ENCODE assay signal across 18 cellular contexts in genomic region chr10:95519132-95519487, GRCh38. TPM values are rescaled to one million over a fixed set of nuclear protein-coding genes. Genes with fewer than 3 reads are reported as not detected.
DNase-seq lines count a peak whose midpoint lies in the region; ATAC-seq, FAIRE-seq and TF ChIP-seq lines count a peak whose summit lies in the region.
"Had no signal": no experiment of that assay in that cellular context is flagged by ENCODE, and none has a peak within 500 bp of the region (broad histone marks: within the 10 kb centered on the region; RNA-seq: fewer than 3 reads in every experiment).

No MANE protein-coding gene starts in this region.

- H3K9ac ChIP-seq in colonic mucosa (ENCODE audit: low read depth in 2 of 2, low read length in 2 of 2) (no peak overlapping the region), HepG2 (ENCODE audit: insufficient read depth, low read depth, low read length) (no peak overlapping the region)

- TF ChIP-seq EP300 in HepG2 (IDR thresholded peaks at IDR 0.05; ENCODE audit: low read depth in 2 of 2, low read length in 2 of 2) (no peak), HepG2 (CRISPR knock-in tag; IDR thresholded peaks at IDR 0.05; ENCODE audit: borderline replicate concordance) (no peak), stomach (IDR thresholded peaks at IDR 0.05) (no peak)

- no peak for TF ChIP-seq POLR2A in HepG2 (IDR thresholded peaks at IDR 0.05; ENCODE audit: insufficient read depth in 1 of 2, low read depth in 2 of 2, low read length in 2 of 2)
- TF ChIP-seq POLR2A in stomach (IDR thresholded peaks at IDR 0.05), result no peak

- DNase-seq in GM23338 (ENCODE audit: low spot score), result no peak
- no peak for DNase-seq in colonic mucosa
- DNase-seq in HepG2 (ENCODE audit: low spot score), result no peak
- DNase-seq in stomach, result peak; percentile 61
- DNase-seq in activated CD4-positive, alpha-beta memory T cell treated with anti-CD3 and anti-CD28 coated beads, Interleukin-2, amount 10 ng/mL, durations not matched to agents 7 days and 5 days, result no peak
- no peak for DNase-seq in stimulated activated CD4-positive, alpha-beta T cell treated with anti-CD3 and anti-CD28 coated beads, Interleukin-12 subunit alpha, Interleukin-12 subunit beta, amount 100 ng/mL, for 4 hours
- DNase-seq: activated CD4-positive, alpha-beta T cell treated with anti-CD3 and anti-CD28 coated beads, Interleukin-2, amount 50 U/mL, for 48 hours; activated T-cell treated with anti-CD3 and anti-CD28 coated beads, Interleukin-2, amount 50 U/mL, for 72 hours; adrenal gland; left lung; naive thymus-derived CD8-positive, alpha-beta T cell; NCI-H748 treated with DMSO at 0.1 percent for 48 hours had no signal

- H3K36me3 Mint-ChIP-seq in GM23338 (ENCODE audit: low read depth), result no peaks in the 10 kb centered on the region
- no peaks in the 10 kb centered on the region for H3K36me3 Mint-ChIP-seq in activated CD4-positive, alpha-beta memory T cell treated with anti-CD3 and anti-CD28 coated beads, Interleukin-2, amount 10 ng/mL, durations not matched to agents 7 days and 5 days (ENCODE audit: low read depth)
- H3K36me3 Mint-ChIP-seq: naive thymus-derived CD8-positive, alpha-beta T cell had no signal

- no peak overlapping the region; the same call in 1 of the 2 replicates for H3K4me3 ChIP-seq in GM23338
- no peak overlapping the region for H3K4me3 ChIP-seq in colonic mucosa
- no peak overlapping the region for H3K4me3 ChIP-seq in HepG2 (replicated peaks in 1 of 3; ENCODE audit: insufficient read depth in 1 of 3, low read depth in 2 of 3, low read length in 3 of 3)
- peak overlapping the region in 1 of 4 donors; percentile 7 for H3K4me3 ChIP-seq in stomach
- H3K4me3 ChIP-seq: adrenal gland, left lung, upper lobe of left lung had no signal

- H3F3A ChIP-seq in GM23338 (replicated peaks; ENCODE audit: low read depth), result 0 out of 2 replicates have a peak, but pooled peaks cover 4% of the 10 kb centered on the region

- TF ChIP-seq CTCF in GM23338 (conservative IDR thresholded peaks at IDR 0.05; ENCODE audit: low read depth in 2 of 2) (no peak), colonic mucosa (IDR thresholded peaks at IDR 0.05) (no peak), HepG2 (CRISPR knock-in tag; IDR thresholded peaks at IDR 0.05) (no peak), stomach (IDR thresholded peaks at IDR 0.05) (no peak)

- no peak for FAIRE-seq in HepG2 (lab: Jason Lieb, UNC)
- FAIRE-seq: G401.6 had no signal

- H3K79me2 ChIP-seq in GM23338 (replicated peaks; ENCODE audit: insufficient read depth) (peaks cover 95% of the 10 kb centered on the region), HepG2 (ENCODE audit: insufficient read depth, low read length) (peaks cover 64% of the 10 kb centered on the region)

- ATAC-seq in GM23338 (peak; percentile 61), HepG2 (peak; percentile 78), HG02884 (IDR thresholded peaks at IDR 0.05; ENCODE audit: unreplicated experiment) (no peak), HG02642 (IDR thresholded peaks at IDR 0.05; ENCODE audit: poor library complexity, unreplicated experiment) (no peak)
- ATAC-seq: activated T-cell treated with anti-CD3 and anti-CD28 coated beads, Interleukin-2, amount 50 U/mL, for 72 hours; HCT116; left lung; naive thymus-derived CD8-positive, alpha-beta T cell had no signal

- BruUV-seq in HepG2 (replicated peaks; lab: Mats Ljungman, UMichigan), result no TSS peak

- peak overlapping the region; percentile 49 for H3K4me2 ChIP-seq in GM23338
- no peak overlapping the region for H3K4me2 ChIP-seq in HepG2 (ENCODE audit: low read depth, low read length)

- peaks cover 39% of the 10 kb centered on the region for H3K4me1 ChIP-seq in GM23338 (ENCODE audit: insufficient read depth)
- no peaks in the 10 kb centered on the region for H3K4me1 ChIP-seq in colonic mucosa
- peaks cover 58% of the 10 kb centered on the region for H3K4me1 ChIP-seq in HepG2 (ENCODE audit: insufficient read depth, low read length)
- H3K4me1 ChIP-seq in stomach, result peaks cover 37 to 98% (median 69%) of the 10 kb centered on the region in 4 donors
- H3K4me1 ChIP-seq: left lung had no signal

- H3K9me3 ChIP-seq in colonic mucosa (no peaks in the 10 kb centered on the region), HepG2 (ENCODE audit: low read length) (no peaks in the 10 kb centered on the region), stomach (no peaks in the 10 kb centered on the region)
- H3K9me3 ChIP-seq: adrenal gland, left lung, upper lobe of left lung had no signal

- in situ Hi-C loops in HepG2 (cut with HindIII; ENCODE audit: extremely low pct_ligation_motif_present, low pct_unique_long_range_greater_than_20kb), result no loop called here

- H3K27me3 ChIP-seq in GM23338 (ENCODE audit: insufficient read depth) (no peaks in the 10 kb centered on the region), colonic mucosa (no peaks in the 10 kb centered on the region), HepG2 (ENCODE audit: control insufficient read depth in 1 of 2, insufficient read depth in 2 of 2, low read length in 2 of 2) (no peaks in the 10 kb centered on the region), stomach (no peaks in the 10 kb centered on the region)
- H3K27me3 ChIP-seq: adrenal gland, left lung, upper lobe of left lung had no signal

- WGBS in HepG2 (ENCODE audit: low lambda C conversion rate), result 85% methylated on average over 4 of the region's 4 CpGs
- WGBS in stomach, 5 donors, result 24 to 56% (median 33%) methylated on average over 4 of the region's 4 CpGs

- H3K27ac Mint-ChIP-seq in GM23338, result no peak overlapping the region
- H3K27ac Mint-ChIP-seq in activated CD4-positive, alpha-beta memory T cell treated with anti-CD3 and anti-CD28 coated beads, Interleukin-2, amount 10 ng/mL, durations not matched to agents 7 days and 5 days, result no peak overlapping the region
- H3K27ac Mint-ChIP-seq: activated T-cell treated with anti-CD3 and anti-CD28 coated beads, Interleukin-2, amount 50 U/mL, for 72 hours; dendritic cell treated with granulocyte-macrophage colony-stimulating factor and Interleukin-4, amounts not matched to agents 40 ng/mL and 50 ng/mL, for 4 days; naive thymus-derived CD8-positive, alpha-beta T cell had no signal

- H3K36me3 ChIP-seq in GM23338 (ENCODE audit: insufficient read depth) (no peaks in the 10 kb centered on the region), colonic mucosa (no peaks in the 10 kb centered on the region), HepG2 (replicated peaks in 1 of 2; ENCODE audit: control insufficient read depth in 1 of 2, insufficient read depth in 2 of 2, low read length in 2 of 2) (no peaks in the 10 kb centered on the region; a peak in 1 of 5 replicates), stomach (no peaks in the 10 kb centered on the region)
- H3K36me3 ChIP-seq: adrenal gland, left lung, upper lobe of left lung had no signal

- H3K4me3 Mint-ChIP-seq in GM23338, result no peak overlapping the region
- H3K4me3 Mint-ChIP-seq in activated CD4-positive, alpha-beta memory T cell treated with anti-CD3 and anti-CD28 coated beads, Interleukin-2, amount 10 ng/mL, durations not matched to agents 7 days and 5 days, result no peak overlapping the region
- H3K4me3 Mint-ChIP-seq: activated T-cell treated with anti-CD3 and anti-CD28 coated beads, Interleukin-2, amount 50 U/mL, for 72 hours; dendritic cell treated with granulocyte-macrophage colony-stimulating factor and Interleukin-4, amounts not matched to agents 40 ng/mL and 50 ng/mL, for 4 days; naive thymus-derived CD8-positive, alpha-beta T cell had no signal

- CTCF ChIA-PET in HepG2 (lab: Yijun Ruan, JAX; ENCODE audit: low intra/inter-chr PET ratio, low total read pairs), result no interaction called here
- CTCF ChIA-PET in activated CD4-positive, alpha-beta memory T cell treated with anti-CD3 and anti-CD28 coated beads, Interleukin-2, amount 10 ng/mL, durations not matched to agents 7 days and 5 days (lab: Charles Lee), result no interaction called here

- H2AFZ ChIP-seq in GM23338, result no peak overlapping the region
- H2AFZ ChIP-seq in HepG2 (ENCODE audit: low read length), result no peak overlapping the region

- POLR2A ChIA-PET in HepG2 (lab: Yijun Ruan, JAX), result no interaction called here
- POLR2A ChIA-PET in activated CD4-positive, alpha-beta memory T cell treated with anti-CD3 and anti-CD28 coated beads, Interleukin-2, amount 10 ng/mL, durations not matched to agents 7 days and 5 days (lab: Charles Lee), result no interaction called here

- H3K9me3 Mint-ChIP-seq in GM23338, result no peaks in the 10 kb centered on the region
- H3K9me3 Mint-ChIP-seq in activated CD4-positive, alpha-beta memory T cell treated with anti-CD3 and anti-CD28 coated beads, Interleukin-2, amount 10 ng/mL, durations not matched to agents 7 days and 5 days, result no peaks in the 10 kb centered on the region
- H3K9me3 Mint-ChIP-seq: activated T-cell treated with anti-CD3 and anti-CD28 coated beads, Interleukin-2, amount 50 U/mL, for 72 hours; dendritic cell treated with granulocyte-macrophage colony-stimulating factor and Interleukin-4, amounts not matched to agents 40 ng/mL and 50 ng/mL, for 4 days; naive thymus-derived CD8-positive, alpha-beta T cell had no signal

- H3K4me1 Mint-ChIP-seq in GM23338, result peaks cover 37% of the 10 kb centered on the region
- H3K4me1 Mint-ChIP-seq in activated CD4-positive, alpha-beta memory T cell treated with anti-CD3 and anti-CD28 coated beads, Interleukin-2, amount 10 ng/mL, durations not matched to agents 7 days and 5 days, result peaks cover 1% of the 10 kb centered on the region
- H3K4me1 Mint-ChIP-seq: naive thymus-derived CD8-positive, alpha-beta T cell had no signal

- peaks cover 2% of the 10 kb centered on the region for H3K27me3 Mint-ChIP-seq in GM23338 (ENCODE audit: insufficient read depth, low read depth, poor library complexity)
- H3K27me3 Mint-ChIP-seq in activated CD4-positive, alpha-beta memory T cell treated with anti-CD3 and anti-CD28 coated beads, Interleukin-2, amount 10 ng/mL, durations not matched to agents 7 days and 5 days, result no peaks in the 10 kb centered on the region
- H3K27me3 Mint-ChIP-seq: dendritic cell treated with granulocyte-macrophage colony-stimulating factor and Interleukin-4, amounts not matched to agents 40 ng/mL and 50 ng/mL, for 4 days had no signal

- intact Hi-C loops in colonic mucosa (cut with DNase I) (no loop called here), HepG2 (cut with micrococcal nuclease; ENCODE audit: unreplicated experiment) (no loop called here), stomach (cut with DNase I; ENCODE audit: low total_unique reads) (no loop called here)

- H3K9me2 ChIP-seq in GM23338 (ENCODE audit: insufficient read depth), result no peaks in the 10 kb centered on the region; the same call in 1 of the 2 replicates

- no peak for TF ChIP-seq RAD21 in HepG2 (CRISPR knock-in tag; IDR thresholded peaks at IDR 0.05)

- H4K20me1 ChIP-seq in GM23338 (replicated peaks; ENCODE audit: insufficient read depth), result peaks cover 9% of the 10 kb centered on the region; the same call in 1 of the 2 replicates
- no peaks in the 10 kb centered on the region for H4K20me1 ChIP-seq in HepG2 (ENCODE audit: insufficient read depth, low read length)

- H3K27ac ChIP-seq in GM23338 (ENCODE audit: low read depth) (peak overlapping the region; percentile 80), colonic mucosa (peak overlapping the region; percentile 30), HepG2 (ENCODE audit: extremely low read length, insufficient read depth, low read length) (no peak overlapping the region), stomach (peak overlapping the region; percentile 34 to 95 (median 86))
- H3K27ac ChIP-seq: adrenal gland, left lung had no signal

RNA-seq across cellular contexts. Expression of gene SORBS1, which starts 42.1 kb away (rescaled TPM):
- total RNA-seq in GM23338 (2014; rRNA removed; shearing (Covaris generic)), result 35.9 and 47.7 TPM in 2 replicates
- 50.5 and 51.5 TPM in 2 replicates for polyA plus RNA-seq in GM23338 (2016; fragmentation: Nextera tagmentation; extraction: Ambion mirVana)
- total RNA-seq in colonic mucosa, result 100 to 1,000 TPM in 1 of 2 donors, 10 to 100 TPM in 1; 17.6 to 150 TPM
- total RNA-seq in HepG2 (2016; rRNA removed; fragmentation: Illumina TruSeq; extraction: Trizol), result 16.8 and 21.0 TPM in 2 replicates
- total RNA-seq in HepG2 (2016; cell fraction: cytosol; rRNA removed; fragmentation: Illumina TruSeq; extraction: Trizol; ENCODE audit: low read depth), result 6.9 and 8.4 TPM in 2 replicates
- 16.7 and 20.1 TPM in 2 replicates for total RNA-seq in HepG2 (2016; cell fraction: insoluble cytoplasmic fraction; rRNA removed; fragmentation: Illumina TruSeq; extraction: Trizol)
- total RNA-seq in HepG2 (2016; cell fraction: membrane; rRNA removed; fragmentation: Illumina TruSeq; extraction: Trizol), result 6.8 and 7.4 TPM in 2 replicates
- 22.7 and 24.8 TPM in 2 replicates for total RNA-seq in HepG2 (2016; cell fraction: nucleus; rRNA removed; fragmentation: Illumina TruSeq; extraction: Trizol)
- 30.1 and 39.8 TPM in 2 replicates for polyA plus RNA-seq in HepG2 (2011; rRNA removed)
- polyA plus RNA-seq in HepG2 (2011; cell fraction: cytosol; rRNA removed), result 21.6 and 22.7 TPM in 2 replicates
- polyA plus RNA-seq in HepG2 (2011; cell fraction: nucleus; rRNA removed), result 39.9 and 56.8 TPM in 2 replicates
- 22.1 and 55.4 TPM in 2 replicates for polyA plus RNA-seq in HepG2 (2012)
- 0.37 and 0.66 TPM in 2 replicates for polyA plus RNA-seq in HepG2 (2016; cell fraction: cytosol; fragmentation: Illumina TruSeq; extraction: Trizol; ENCODE audit: low read depth)
- polyA plus RNA-seq in HepG2 (2016; cell fraction: insoluble cytoplasmic fraction; fragmentation: Illumina TruSeq; extraction: Trizol; ENCODE audit: low read depth), result 18.0 and 20.6 TPM in 2 replicates
- 1.4 and 1.9 TPM in 2 replicates for polyA plus RNA-seq in HepG2 (2016; cell fraction: membrane; fragmentation: Illumina TruSeq; extraction: Trizol; ENCODE audit: low read depth)
- polyA plus RNA-seq in HepG2 (2016; cell fraction: nucleus; fragmentation: Illumina TruSeq; extraction: Trizol; ENCODE audit: insufficient read depth, low read depth), result 24.7 and 25.1 TPM in 2 replicates
- 2.7 and 66.2 TPM in 2 replicates for polyA minus RNA-seq in HepG2 (2011; rRNA and poly(A)+ RNA removed; ENCODE audit: low replicate concordance)
- polyA minus RNA-seq in HepG2 (2011; cell fraction: cytosol; rRNA and poly(A)+ RNA removed), result 28.0 and 29.9 TPM in 2 replicates
- polyA minus RNA-seq in HepG2 (2011; cell fraction: nucleus; rRNA and poly(A)+ RNA removed), result 81.3 and 96.8 TPM in 2 replicates
- total RNA-seq in stomach, result 100 to 1,000 TPM in 4 of 5 donors, 10 to 100 TPM in 1; 44.9 to 713 (median 440) TPM
- 10 to 100 TPM; 34.4 to 94.8 (median 42.0) TPM for polyA plus RNA-seq in stomach
- under 1 TPM; 0.58 to 0.90 TPM for total RNA-seq in activated CD4-positive, alpha-beta memory T cell treated with anti-CD3 and anti-CD28 coated beads, Interleukin-2, amount 10 ng/mL, durations not matched to agents 7 days and 5 days

Comparison
In these comparisons a context has a peak if more than half of its experiments do, and no peak if none do; other contexts are left out.
1. ATAC-seq: peak in GM23338 (single experiment) and HepG2 (single experiment); none in HG02884 (single experiment) and HG02642 (single experiment).
2. RNA of gene SORBS1, which starts 42.1 kb away (total RNA-seq): 44.9 to 713 TPM in stomach, 17.6 to 150 TPM in colonic mucosa, 35.9 to 47.7 TPM in GM23338 and 6.8 to 24.8 TPM in HepG2; 0.58 to 0.90 TPM in activated CD4-positive, alpha-beta memory T cell treated with anti-CD3 and anti-CD28 coated beads, Interleukin-2, amount 10 ng/mL, durations not matched to agents 7 days and 5 days; every median in the first group is over 4 times any median in the second.